In genomic region chr10:9668411-9668810, GRCh38 we compare ENCODE assay signal across 29 cellular contexts.
"Had no signal": no experiment of that assay in that cellular context is flagged by ENCODE, and none has a peak within 500 bp of the region (broad histone marks: within the 10 kb centered on the region; RNA-seq: fewer than 3 reads in every experiment).

No MANE protein-coding gene starts in this region.

- H3K9me3 ChIP-seq: ascending aorta, breast epithelium, gastrocnemius medialis had no signal

- H3K27me3 ChIP-seq: ascending aorta, breast epithelium, esophagus squamous epithelium, gastrocnemius medialis, heart left ventricle had no signal

- H3K36me3 ChIP-seq: ascending aorta, breast epithelium, esophagus squamous epithelium, gastrocnemius medialis, heart left ventricle had no signal

- ATAC-seq: activated CD4-positive, alpha-beta T cell treated with anti-CD3 and anti-CD28 coated beads for 36 hours; activated CD8-positive, alpha-beta memory T cell treated with anti-CD3 and anti-CD28 coated beads, Interleukin-2, amount 10 ng/mL, durations not matched to agents 7 days and 5 days; activated CD8-positive, alpha-beta T cell treated with anti-CD3 and anti-CD28 coated beads, Interleukin-2, amount 10 ng/mL, durations not matched to agents 7 days and 5 days; activated naive CD4-positive, alpha-beta T cell treated with anti-CD3 and anti-CD28 coated beads, Interleukin-2, amount 50 U/mL, for 72 hours; gastrocnemius medialis; heart left ventricle; T-helper 17 cell had no signal

- DNase-seq: activated CD4-positive, alpha-beta memory T cell treated with anti-CD3 and anti-CD28 coated beads for 36 hours; activated CD4-positive, alpha-beta T cell treated with anti-CD3 and anti-CD28 coated beads for 36 hours; activated CD4-positive, alpha-beta T cell treated with anti-CD3 and anti-CD28 coated beads, Interleukin-2, amount 10 ng/mL, durations not matched to agents 24 days and 14 days; activated CD4-positive, CD25-positive, alpha-beta regulatory T cell; activated CD4-positive, CD25-positive, alpha-beta regulatory T cell treated with anti-CD3 and anti-CD28 coated beads, Interleukin-2, amount 50 U/mL, for 72 hours; activated CD8-positive, alpha-beta memory T cell treated with anti-CD3 and anti-CD28 coated beads, Interleukin-2, amount 10 ng/mL, durations not matched to agents 7 days and 5 days; activated CD8-positive, alpha-beta memory T cell treated with anti-CD3 and anti-CD28 coated beads, Interleukin-2, amount 50 U/mL, for 4 hours; activated CD8-positive, alpha-beta T cell treated with anti-CD3 and anti-CD28 coated beads, Interleukin-2, amount 10 ng/mL, durations not matched to agents 7 days and 5 days; activated gamma-delta T cell; activated naive CD4-positive, alpha-beta T cell; activated naive CD4-positive, alpha-beta T cell treated with anti-CD3 and anti-CD28 coated beads, Interleukin-2, amount 10 ng/mL, durations not matched to agents 7 days and 5 days; activated naive CD8-positive, alpha-beta T cell treated with anti-CD3 and anti-CD28 coated beads, Interleukin-2, amount 10 ng/mL, durations not matched to agents 7 days and 5 days; activated T-cell treated with anti-CD3 and anti-CD28 coated beads, Interleukin-2, amount 50 U/mL, for 1 hour; activated T-cell treated with anti-CD3 and anti-CD28 coated beads, Interleukin-2, amount 50 U/mL, for 48 hours; dorsolateral prefrontal cortex; effector memory CD4-positive, alpha-beta T cell; endodermal cell; esophagus squamous epithelium; foreskin fibroblast; gastrocnemius medialis; glutamatergic neuron; heart left ventricle; T-helper 1 cell; T-helper 17 cell; T1000 had no signal

- H3K4me3 ChIP-seq: ascending aorta, breast epithelium, coronary artery, dorsolateral prefrontal cortex, esophagus squamous epithelium, gastrocnemius medialis, heart left ventricle had no signal

- H3K4me1 ChIP-seq: ascending aorta, breast epithelium, esophagus squamous epithelium, gastrocnemius medialis, heart left ventricle had no signal

- H3K27ac ChIP-seq: ascending aorta, breast epithelium, coronary artery, dorsolateral prefrontal cortex, esophagus squamous epithelium, gastrocnemius medialis, heart left ventricle had no signal
